In genomic region chr3:72548992-72549391, GRCh38 we compare ENCODE assay signal across 21 cellular contexts.
DNase-seq lines count a peak whose midpoint lies in the region; ATAC-seq lines count a peak whose summit lies in the region.
"Had no signal": no experiment of that assay in that cellular context is flagged by ENCODE, and none has a peak within 500 bp of the region (broad histone marks: within the 10 kb centered on the region; RNA-seq: fewer than 3 reads in every experiment).

No MANE protein-coding gene starts in this region.

- ATAC-seq in activated T-helper 17 cell treated with anti-CD3 and anti-CD28 coated beads, Interleukin-2, amount 50 U/mL, for 72 hours (replicated peaks) = no peak
- ATAC-seq in stimulated activated memory B cell treated with anti-CD40 and anti-IgM and Interleukin-4, amounts not matched to agents 10 μg/mL and 1 μg/mL and 100 μg/mL, for 72 hours = no peak
- no peak for ATAC-seq in HG02970 (IDR thresholded peaks at IDR 0.05; ENCODE audit: low FRiP score, unreplicated experiment)
- no peak for ATAC-seq in HG03521 (IDR thresholded peaks at IDR 0.05; ENCODE audit: unreplicated experiment)
- ATAC-seq: heart left ventricle, left cardiac atrium had no signal

- peak overlapping the region; percentile 87 for H3K4me3 Mint-ChIP-seq in activated naive CD4-positive, alpha-beta T cell treated with anti-CD3 and anti-CD28 coated beads, Interleukin-2, amount 50 U/mL, for 24 hours
- peak overlapping the region; percentile 81 for H3K4me3 Mint-ChIP-seq in activated T-helper 17 cell treated with anti-CD3 and anti-CD28 coated beads, Interleukin-2, amount 50 U/mL, for 72 hours
- H3K4me3 Mint-ChIP-seq in stimulated activated memory B cell treated with anti-CD40 and anti-IgM and Interleukin-4, amounts not matched to agents 10 μg/mL and 1 μg/mL and 100 μg/mL, for 72 hours = no peak overlapping the region

- no peak overlapping the region for H3K27ac Mint-ChIP-seq in activated naive CD4-positive, alpha-beta T cell treated with anti-CD3 and anti-CD28 coated beads, Interleukin-2, amount 50 U/mL, for 24 hours
- H3K27ac Mint-ChIP-seq in activated T-helper 17 cell treated with anti-CD3 and anti-CD28 coated beads, Interleukin-2, amount 50 U/mL, for 72 hours = peak overlapping the region; percentile 94
- peak overlapping the region; percentile 10 for H3K27ac Mint-ChIP-seq in stimulated activated memory B cell treated with anti-CD40 and anti-IgM and Interleukin-4, amounts not matched to agents 10 μg/mL and 1 μg/mL and 100 μg/mL, for 72 hours
- H3K27ac Mint-ChIP-seq: memory B cell had no signal

- DNase-seq in NCI-H1417 (lab: John Stamatoyannopoulos, UW) (peak in 2 of 3 experiments; percentile 19 to 57), NCI-H1417 treated with DMSO at 0.1 percent for 48 hours (lab: John Stamatoyannopoulos, UW) (no peak)
- DNase-seq in activated naive CD4-positive, alpha-beta T cell treated with anti-CD3 and anti-CD28 coated beads, Interleukin-2, amount 50 U/mL, for 16 hours = no peak
- DNase-seq: 8988T; activated CD4-positive, CD25-positive, alpha-beta regulatory T cell treated with anti-CD3 and anti-CD28 coated beads, Interleukin-2, amount 50 U/mL, for 72 hours; activated gamma-delta T cell treated with Interleukin-2 at 50 U/mL for 16 hours; AML-193; heart left ventricle; left cardiac atrium; MG63; NCI-H226; NCI-H774; retina; stimulated activated CD4-positive, alpha-beta T cell treated with anti-CD3 and anti-CD28 coated beads, Interleukin-4, amount 100 ng/mL, for 1 hour had no signal

- H3K36me3 Mint-ChIP-seq in activated naive CD4-positive, alpha-beta T cell treated with anti-CD3 and anti-CD28 coated beads, Interleukin-2, amount 50 U/mL, for 24 hours = no peaks in the 10 kb centered on the region
- no peaks in the 10 kb centered on the region for H3K36me3 Mint-ChIP-seq in activated T-helper 17 cell treated with anti-CD3 and anti-CD28 coated beads, Interleukin-2, amount 50 U/mL, for 72 hours (ENCODE audit: low read depth)
- H3K36me3 Mint-ChIP-seq in stimulated activated memory B cell treated with anti-CD40 and anti-IgM and Interleukin-4, amounts not matched to agents 10 μg/mL and 1 μg/mL and 100 μg/mL, for 72 hours = no peaks in the 10 kb centered on the region
- H3K36me3 Mint-ChIP-seq: memory B cell had no signal

- H3K4me1 Mint-ChIP-seq in activated naive CD4-positive, alpha-beta T cell treated with anti-CD3 and anti-CD28 coated beads, Interleukin-2, amount 50 U/mL, for 24 hours = peaks cover 21% of the 10 kb centered on the region
- H3K4me1 Mint-ChIP-seq in activated T-helper 17 cell treated with anti-CD3 and anti-CD28 coated beads, Interleukin-2, amount 50 U/mL, for 72 hours = peaks cover 6% of the 10 kb centered on the region
- peaks cover 16% of the 10 kb centered on the region for H3K4me1 Mint-ChIP-seq in stimulated activated memory B cell treated with anti-CD40 and anti-IgM and Interleukin-4, amounts not matched to agents 10 μg/mL and 1 μg/mL and 100 μg/mL, for 72 hours

- no peaks in the 10 kb centered on the region for H3K9me3 Mint-ChIP-seq in activated naive CD4-positive, alpha-beta T cell treated with anti-CD3 and anti-CD28 coated beads, Interleukin-2, amount 50 U/mL, for 24 hours
- H3K9me3 Mint-ChIP-seq in activated T-helper 17 cell treated with anti-CD3 and anti-CD28 coated beads, Interleukin-2, amount 50 U/mL, for 72 hours = no peaks in the 10 kb centered on the region
- H3K9me3 Mint-ChIP-seq in stimulated activated memory B cell treated with anti-CD40 and anti-IgM and Interleukin-4, amounts not matched to agents 10 μg/mL and 1 μg/mL and 100 μg/mL, for 72 hours = no peaks in the 10 kb centered on the region
- H3K9me3 Mint-ChIP-seq: memory B cell; stimulated activated naive CD8-positive, alpha-beta T cell treated with anti-CD3 and anti-CD28 coated beads, Interleukin-15, amount 100 ng/mL, for 72 hours had no signal

- H3K27me3 Mint-ChIP-seq in activated naive CD4-positive, alpha-beta T cell treated with anti-CD3 and anti-CD28 coated beads, Interleukin-2, amount 50 U/mL, for 24 hours = no peaks in the 10 kb centered on the region
- no peaks in the 10 kb centered on the region for H3K27me3 Mint-ChIP-seq in activated T-helper 17 cell treated with anti-CD3 and anti-CD28 coated beads, Interleukin-2, amount 50 U/mL, for 72 hours
- no peaks in the 10 kb centered on the region for H3K27me3 Mint-ChIP-seq in stimulated activated memory B cell treated with anti-CD40 and anti-IgM and Interleukin-4, amounts not matched to agents 10 μg/mL and 1 μg/mL and 100 μg/mL, for 72 hours
- H3K27me3 Mint-ChIP-seq: stimulated activated naive CD8-positive, alpha-beta T cell treated with anti-CD3 and anti-CD28 coated beads, Interleukin-15, amount 100 ng/mL, for 72 hours had no signal

Comparison
In these comparisons a context has a peak if more than half of its experiments do, and no peak if none do; other contexts are left out.
1. DNase-seq: peak in NCI-H1417 (2 of 3); none in NCI-H1417 treated with DMSO at 0.1 percent for 48 hours (single experiment) and activated naive CD4-positive, alpha-beta T cell treated with anti-CD3 and anti-CD28 coated beads, Interleukin-2, amount 50 U/mL, for 16 hours (single experiment).